13 cellular contexts compared by ENCODE assay signal in the genomic region with DNA sequence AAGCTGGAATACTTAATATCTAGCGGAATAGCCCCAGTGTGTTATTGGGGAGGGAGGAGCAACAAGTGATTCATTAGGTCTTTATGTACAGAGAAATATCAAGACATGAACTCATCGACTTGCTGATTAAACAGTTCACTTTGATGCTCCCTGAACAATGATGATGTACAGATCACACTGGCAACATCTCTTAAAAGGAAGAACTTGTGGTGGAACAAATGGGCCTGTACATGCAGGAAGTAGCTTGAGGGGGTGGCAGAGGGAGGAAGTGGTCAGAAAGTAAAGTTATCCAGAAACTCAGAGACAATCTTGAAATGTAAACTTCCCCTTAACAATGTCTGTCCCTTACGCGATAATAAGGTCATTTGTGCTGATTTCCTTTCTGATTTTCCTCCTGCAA.
DNase-seq lines count a peak whose midpoint lies in the region; ATAC-seq lines count a peak whose summit lies in the region.
"Had no signal": no experiment of that assay in that cellular context is flagged by ENCODE, and none has a peak within 500 bp of the region (broad histone marks: within the 10 kb centered on the region; RNA-seq: fewer than 3 reads in every experiment).

No MANE protein-coding gene starts in this region.

- H3K27me3 ChIP-seq in neuronal stem cell (ENCODE audit: control insufficient read depth in 3 of 3, insufficient read depth in 3 of 3, low read depth in 1 of 3, low read length in 3 of 3), result no peaks in the 10 kb centered on the region
- H3K27me3 ChIP-seq: BLaER1, thyroid gland had no signal

- no peak overlapping the region for H3K4me3 ChIP-seq in neuronal stem cell (ENCODE audit: low read length in 2 of 2)
- H3K4me3 ChIP-seq: BLaER1, prostate gland, thyroid gland had no signal

- no peak overlapping the region for H3K9ac ChIP-seq in neuronal stem cell (ENCODE audit: low read depth, low read length, poor library complexity)
- H3K9ac ChIP-seq: BLaER1 had no signal

- ATAC-seq in GM18858 (IDR thresholded peaks at IDR 0.05; ENCODE audit: unreplicated experiment) (peak; percentile 73), HG03520 (IDR thresholded peaks at IDR 0.05; ENCODE audit: unreplicated experiment) (peak; percentile 46)
- peak; percentile 23 for ATAC-seq in activated T-helper 17 cell treated with anti-CD3 and anti-CD28 coated beads, Interleukin-2, amount 50 U/mL, for 72 hours (replicated peaks)

- no peak overlapping the region for H3K18ac ChIP-seq in neuronal stem cell (ENCODE audit: low read length)

- H2BK5ac ChIP-seq in neuronal stem cell (ENCODE audit: low read length), result no peak overlapping the region

- peaks cover 4% of the 10 kb centered on the region for H3K27me3 Mint-ChIP-seq in activated T-helper 17 cell treated with anti-CD3 and anti-CD28 coated beads, Interleukin-2, amount 50 U/mL, for 72 hours

- no peak overlapping the region for H3K27ac Mint-ChIP-seq in activated T-helper 17 cell treated with anti-CD3 and anti-CD28 coated beads, Interleukin-2, amount 50 U/mL, for 72 hours

- no peaks in the 10 kb centered on the region for H3K36me3 ChIP-seq in neuronal stem cell (replicated peaks in 1 of 2; ENCODE audit: control insufficient read depth in 2 of 2, insufficient read depth in 2 of 2, low read length in 2 of 2)
- H3K36me3 ChIP-seq: BLaER1, prostate gland, thyroid gland had no signal

- H3K79me1 ChIP-seq in neuronal stem cell (ENCODE audit: low read depth, low read length), result no peaks in the 10 kb centered on the region

- H3K9me3 Mint-ChIP-seq in activated T-helper 17 cell treated with anti-CD3 and anti-CD28 coated beads, Interleukin-2, amount 50 U/mL, for 72 hours, result no peaks in the 10 kb centered on the region

- no peak overlapping the region for H2BK120ac ChIP-seq in neuronal stem cell (ENCODE audit: low read depth, low read length)

- no CpG with 5 or more reads among the region's 4 CpGs for WGBS in neuronal stem cell (ENCODE audit: extremely low coverage in 2 of 2, insufficient read length in 2 of 2, insufficient replicate concordance in 1 of 2), 2 donors

- H3K4me1 Mint-ChIP-seq in activated T-helper 17 cell treated with anti-CD3 and anti-CD28 coated beads, Interleukin-2, amount 50 U/mL, for 72 hours, result no peaks in the 10 kb centered on the region

- H3K27ac ChIP-seq in neuronal stem cell (replicated peaks; ENCODE audit: low read length), result no peak overlapping the region
- H3K27ac ChIP-seq: BLaER1, prostate gland, thyroid gland had no signal

- H2AFZ ChIP-seq in neuronal stem cell (ENCODE audit: low read length), result no peak overlapping the region

- H2BK12ac ChIP-seq in neuronal stem cell (ENCODE audit: low read length), result no peak overlapping the region

- H3K9me3 ChIP-seq in neuronal stem cell (replicated peaks in 1 of 2; ENCODE audit: control insufficient read depth in 2 of 2, insufficient read depth in 1 of 2, low read depth in 1 of 2, low read length in 2 of 2), result no peaks in the 10 kb centered on the region
- H3K9me3 ChIP-seq: BLaER1, prostate gland, thyroid gland had no signal

- no peak overlapping the region for H2AK5ac ChIP-seq in neuronal stem cell (ENCODE audit: low read depth, low read length)

- no peak overlapping the region for H3K4me3 Mint-ChIP-seq in activated T-helper 17 cell treated with anti-CD3 and anti-CD28 coated beads, Interleukin-2, amount 50 U/mL, for 72 hours

- no peak overlapping the region for H3K23ac ChIP-seq in neuronal stem cell (ENCODE audit: low read depth, low read length, poor library complexity)

- no peak overlapping the region for H3K4ac ChIP-seq in neuronal stem cell (ENCODE audit: low read length)

- DNase-seq in AML-193 (lab: John Stamatoyannopoulos, UW) (peak; percentile 88 to 91), neuronal stem cell (ENCODE audit: low spot score) (no peak), NCI-H2196 (lab: John Stamatoyannopoulos, UW; ENCODE audit: unreplicated experiment) (no peak), NCI-H1694 treated with DMSO at 0.1 percent for 48 hours (lab: John Stamatoyannopoulos, UW) (no peak), inferior parietal cortex (ENCODE audit: extremely low spot score) (no peak)
- DNase-seq: activated naive CD4-positive, alpha-beta T cell; NCI-H774; thyroid gland had no signal

- no peak overlapping the region for H2BK15ac ChIP-seq in neuronal stem cell (ENCODE audit: low read length)

- H3K4me2 ChIP-seq in neuronal stem cell (ENCODE audit: insufficient read depth, low read length, poor library complexity, severe bottlenecking), result no peak overlapping the region
- H3K4me2 ChIP-seq: BLaER1 had no signal

- no peaks in the 10 kb centered on the region for H3K36me3 Mint-ChIP-seq in activated T-helper 17 cell treated with anti-CD3 and anti-CD28 coated beads, Interleukin-2, amount 50 U/mL, for 72 hours (ENCODE audit: low read depth)

- no peaks in the 10 kb centered on the region for H3K4me1 ChIP-seq in neuronal stem cell (ENCODE audit: control insufficient read depth in 2 of 2, insufficient read depth in 1 of 2, low read depth in 1 of 2, low read length in 2 of 2)
- H3K4me1 ChIP-seq: prostate gland, thyroid gland had no signal

- H4K8ac ChIP-seq in neuronal stem cell (ENCODE audit: low read depth, low read length), result no peak overlapping the region

- H4K91ac ChIP-seq in neuronal stem cell (ENCODE audit: low read depth, low read length, poor library complexity), result no peak overlapping the region

- H3K14ac ChIP-seq in neuronal stem cell (ENCODE audit: low read length), result no peak overlapping the region

Comparison
In these comparisons a context has a peak if more than half of its experiments do, and no peak if none do; other contexts are left out.
1. DNase-seq: peak in AML-193 (2 of 2); none in neuronal stem cell (single experiment), NCI-H2196 (single experiment), NCI-H1694 treated with DMSO at 0.1 percent for 48 hours (single experiment) and inferior parietal cortex (single experiment).
2. ATAC-seq: peak in every context shown above with its lines; median percentile 73 in GM18858; 46 in HG03520; 23 in activated T-helper 17 cell treated with anti-CD3 and anti-CD28 coated beads, Interleukin-2, amount 50 U/mL, for 72 hours.